Comparison of ENCODE assay signal across 1 cellular context in the genomic region with DNA sequence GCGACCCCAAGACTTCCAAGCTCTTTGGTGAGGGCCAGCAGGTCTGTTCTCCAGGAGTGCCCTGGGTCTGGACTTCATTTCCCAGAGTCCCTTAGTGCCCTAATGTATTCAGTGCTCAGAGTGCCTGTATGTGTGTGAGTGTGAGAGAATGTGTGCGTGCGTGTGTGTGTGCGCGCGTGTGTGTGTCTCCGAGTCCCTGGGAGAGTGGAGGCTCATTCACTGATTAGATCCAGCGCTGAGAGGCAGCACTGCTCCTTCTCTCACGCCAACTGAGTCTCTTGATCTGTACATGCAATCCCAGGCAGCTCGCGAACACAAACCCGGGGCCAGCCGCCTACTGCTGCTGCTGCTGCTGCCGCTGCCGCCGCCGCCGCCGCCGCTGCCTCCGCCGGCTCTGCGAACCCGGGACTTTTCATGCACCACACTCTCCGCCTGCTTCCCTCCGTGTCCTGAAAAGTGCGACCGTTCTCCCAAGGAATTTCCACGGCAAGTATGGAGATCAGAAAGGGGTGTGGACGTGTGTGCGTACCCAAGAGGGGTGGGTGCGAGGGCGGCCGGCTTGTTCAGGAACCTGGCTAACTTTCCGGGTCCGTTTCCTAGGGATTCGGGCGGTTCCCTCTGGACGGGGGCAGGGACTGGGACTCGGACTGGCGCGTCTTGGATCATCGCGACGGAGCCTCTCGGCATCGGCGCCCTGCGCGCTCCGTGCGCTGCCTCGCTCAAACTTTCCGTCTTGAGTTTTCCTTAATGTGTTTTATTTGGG.
TF ChIP-seq lines count a peak whose summit lies in the region.

RNF220 (plus strand) TSS at position 215 of the 763 bp plus-strand sequence.

TF ChIP-seq in HepG2, 621 proteins besides CTCF, POLR2A, EP300 and RAD21 (continued from another document and continues in another):
- TF ChIP-seq, protein P1, sequence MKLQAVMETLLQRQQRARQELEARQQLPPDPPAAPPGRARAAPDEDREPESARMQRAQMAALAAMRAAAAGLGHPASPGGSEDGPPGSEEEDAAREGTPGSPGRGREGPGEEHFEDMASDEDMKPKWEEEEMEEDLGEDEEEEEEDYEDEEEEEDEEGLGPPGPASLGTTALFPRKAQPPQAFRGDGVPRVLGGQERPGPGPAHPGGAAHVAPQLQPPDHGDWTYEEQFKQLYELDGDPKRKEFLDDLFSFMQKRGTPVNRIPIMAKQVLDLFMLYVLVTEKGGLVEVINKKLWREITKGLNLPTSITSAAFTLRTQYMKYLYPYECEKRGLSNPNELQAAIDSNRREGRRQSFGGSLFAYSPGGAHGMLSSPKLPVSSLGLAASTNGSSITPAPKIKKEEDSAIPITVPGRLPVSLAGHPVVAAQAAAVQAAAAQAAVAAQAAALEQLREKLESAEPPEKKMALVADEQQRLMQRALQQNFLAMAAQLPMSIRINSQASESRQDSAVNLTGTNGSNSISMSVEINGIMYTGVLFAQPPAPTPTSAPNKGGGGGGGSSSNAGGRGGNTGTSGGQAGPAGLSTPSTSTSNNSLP (IDR thresholded peaks at IDR 0.05; ENCODE audit: low read depth, low read length) = no peak
- TF ChIP-seq, protein P2, sequence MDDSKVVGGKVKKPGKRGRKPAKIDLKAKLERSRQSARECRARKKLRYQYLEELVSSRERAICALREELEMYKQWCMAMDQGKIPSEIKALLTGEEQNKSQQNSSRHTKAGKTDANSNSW (CRISPR knock-in tag; IDR thresholded peaks at IDR 0.05; ENCODE audit: borderline replicate concordance) = no peak
- TF ChIP-seq POLR2G (IDR thresholded peaks at IDR 0.05; ENCODE audit: low read depth, low read length) = peak; percentile 56; the same call in 1 of the 2 replicates
- no peak for TF ChIP-seq TFAP4 (IDR thresholded peaks at IDR 0.05; ENCODE audit: borderline replicate concordance, low read depth)
- TF ChIP-seq ESRRA (CRISPR knock-in tag; IDR thresholded peaks at IDR 0.05; ENCODE audit: low read depth) = no peak
- no peak for TF ChIP-seq ZNF740 (CRISPR knock-in tag; IDR thresholded peaks at IDR 0.05)
- peak; percentile 65 for TF ChIP-seq MED1 (CRISPR knock-in tag; IDR thresholded peaks at IDR 0.05)
- TF ChIP-seq, protein P3, sequence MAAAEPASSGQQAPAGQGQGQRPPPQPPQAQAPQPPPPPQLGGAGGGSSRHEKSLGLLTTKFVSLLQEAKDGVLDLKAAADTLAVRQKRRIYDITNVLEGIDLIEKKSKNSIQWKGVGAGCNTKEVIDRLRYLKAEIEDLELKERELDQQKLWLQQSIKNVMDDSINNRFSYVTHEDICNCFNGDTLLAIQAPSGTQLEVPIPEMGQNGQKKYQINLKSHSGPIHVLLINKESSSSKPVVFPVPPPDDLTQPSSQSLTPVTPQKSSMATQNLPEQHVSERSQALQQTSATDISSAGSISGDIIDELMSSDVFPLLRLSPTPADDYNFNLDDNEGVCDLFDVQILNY (CRISPR knock-in tag; conservative IDR thresholded peaks at IDR 0.05) = no peak
- no peak for TF ChIP-seq ZFP62 (CRISPR knock-in tag; IDR thresholded peaks at IDR 0.05)
- no peak for TF ChIP-seq FOXK1 (CRISPR knock-in tag; IDR thresholded peaks at IDR 0.05; ENCODE audit: borderline replicate concordance, low read depth)
- TF ChIP-seq CEBPZ (IDR thresholded peaks at IDR 0.05; ENCODE audit: low read length) = no peak
- no peak for TF ChIP-seq RBAK (CRISPR knock-in tag; IDR thresholded peaks at IDR 0.05)
- TF ChIP-seq NCOR1 (IDR thresholded peaks at IDR 0.05; ENCODE audit: borderline replicate concordance, low read length) = no peak
- no peak for TF ChIP-seq REPIN1 (CRISPR knock-in tag; IDR thresholded peaks at IDR 0.05; ENCODE audit: borderline replicate concordance, low read depth)
- 0 out of 2 replicates have a peak, but pooled peaks have one; percentile 27 for TF ChIP-seq ZNF318 (CRISPR knock-in tag; IDR thresholded peaks at IDR 0.05)
- no peak for TF ChIP-seq ZNF773 (CRISPR knock-in tag; IDR thresholded peaks at IDR 0.05; ENCODE audit: borderline replicate concordance)
- TF ChIP-seq ZBTB44 (CRISPR knock-in tag; IDR thresholded peaks at IDR 0.05) = no peak
- TF ChIP-seq HBP1 (CRISPR knock-in tag; IDR thresholded peaks at IDR 0.05; ENCODE audit: low read depth) = no peak
- TF ChIP-seq DDIT3 (CRISPR knock-in tag; IDR thresholded peaks at IDR 0.05) = no peak
- TF ChIP-seq, protein P4, sequence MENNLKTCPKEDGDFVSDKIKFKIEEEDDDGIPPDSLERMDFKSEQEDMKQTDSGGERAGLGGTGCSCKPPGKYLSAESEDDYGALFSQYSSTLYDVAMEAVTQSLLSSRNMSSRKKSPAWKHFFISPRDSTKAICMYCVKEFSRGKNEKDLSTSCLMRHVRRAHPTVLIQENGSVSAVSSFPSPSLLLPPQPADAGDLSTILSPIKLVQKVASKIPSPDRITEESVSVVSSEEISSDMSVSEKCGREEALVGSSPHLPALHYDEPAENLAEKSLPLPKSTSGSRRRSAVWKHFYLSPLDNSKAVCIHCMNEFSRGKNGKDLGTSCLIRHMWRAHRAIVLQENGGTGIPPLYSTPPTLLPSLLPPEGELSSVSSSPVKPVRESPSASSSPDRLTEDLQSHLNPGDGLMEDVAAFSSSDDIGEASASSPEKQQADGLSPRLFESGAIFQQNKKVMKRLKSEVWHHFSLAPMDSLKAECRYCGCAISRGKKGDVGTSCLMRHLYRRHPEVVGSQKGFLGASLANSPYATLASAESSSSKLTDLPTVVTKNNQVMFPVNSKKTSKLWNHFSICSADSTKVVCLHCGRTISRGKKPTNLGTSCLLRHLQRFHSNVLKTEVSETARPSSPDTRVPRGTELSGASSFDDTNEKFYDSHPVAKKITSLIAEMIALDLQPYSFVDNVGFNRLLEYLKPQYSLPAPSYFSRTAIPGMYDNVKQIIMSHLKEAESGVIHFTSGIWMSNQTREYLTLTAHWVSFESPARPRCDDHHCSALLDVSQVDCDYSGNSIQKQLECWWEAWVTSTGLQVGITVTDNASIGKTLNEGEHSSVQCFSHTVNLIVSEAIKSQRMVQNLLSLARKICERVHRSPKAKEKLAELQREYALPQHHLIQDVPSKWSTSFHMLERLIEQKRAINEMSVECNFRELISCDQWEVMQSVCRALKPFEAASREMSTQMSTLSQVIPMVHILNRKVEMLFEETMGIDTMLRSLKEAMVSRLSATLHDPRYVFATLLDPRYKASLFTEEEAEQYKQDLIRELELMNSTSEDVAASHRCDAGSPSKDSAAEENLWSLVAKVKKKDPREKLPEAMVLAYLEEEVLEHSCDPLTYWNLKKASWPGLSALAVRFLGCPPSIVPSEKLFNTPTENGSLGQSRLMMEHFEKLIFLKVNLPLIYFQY (CRISPR knock-in tag; IDR thresholded peaks at IDR 0.05; ENCODE audit: borderline replicate concordance) = no peak
- TF ChIP-seq ZNF207 (IDR thresholded peaks at IDR 0.05; ENCODE audit: borderline replicate concordance) = no peak
